In genomic region chr12:121145221-121145620, GRCh38 we compare ENCODE assay signal across 10 cellular contexts. TPM values are rescaled to one million over a fixed set of nuclear protein-coding genes. Genes with fewer than 3 reads are reported as not detected.
DNase-seq lines count a peak whose midpoint lies in the region; FAIRE-seq and TF ChIP-seq lines count a peak whose summit lies in the region.
"Had no signal": no experiment of that assay in that cellular context is flagged by ENCODE, and none has a peak within 500 bp of the region (broad histone marks: within the 10 kb centered on the region; RNA-seq: fewer than 3 reads in every experiment).

No MANE protein-coding gene starts in this region.

- no peak overlapping the region for H3K4me3 ChIP-seq in fibroblast of pulmonary artery (replicated peaks; ENCODE audit: low read depth, low read length)
- no peak overlapping the region for H3K4me3 ChIP-seq in smooth muscle cell
- H3K4me3 ChIP-seq in hepatocyte, result no peak overlapping the region
- no peak overlapping the region for H3K4me3 ChIP-seq in SJCRH30

- peak; percentile 82 for FAIRE-seq in HTR-8/SVneo (lab: Jason Lieb, UNC)
- FAIRE-seq: endometrium had no signal

- peaks cover 45% of the 10 kb centered on the region for H3K4me1 Mint-ChIP-seq in activated CD4-positive, alpha-beta memory T cell treated with anti-CD3 and anti-CD28 coated beads, Interleukin-2, amount 10 ng/mL, durations not matched to agents 7 days and 5 days

- peaks cover 67% of the 10 kb centered on the region for H3K36me3 Mint-ChIP-seq in activated CD4-positive, alpha-beta memory T cell treated with anti-CD3 and anti-CD28 coated beads, Interleukin-2, amount 10 ng/mL, durations not matched to agents 7 days and 5 days (ENCODE audit: low read depth)

- WGBS in smooth muscle cell (ENCODE audit: low lambda C conversion rate), result 70% methylated on average over 7 of the region's 8 CpGs
- 85% methylated on average over 8 of the region's 8 CpGs for WGBS in hepatocyte (ENCODE audit: low lambda C conversion rate, missing lambda C conversion rate)

- H3K79me2 ChIP-seq in smooth muscle cell (ENCODE audit: low read depth) (no peaks in the 10 kb centered on the region), hepatocyte (no peaks in the 10 kb centered on the region)

- H3K36me3 ChIP-seq in smooth muscle cell (ENCODE audit: low read depth) (no peaks in the 10 kb centered on the region), hepatocyte (replicated peaks; ENCODE audit: insufficient read depth, low read depth) (no peaks in the 10 kb centered on the region), SJCRH30 (no peaks in the 10 kb centered on the region)

- no peak for TF ChIP-seq CTCF in fibroblast of pulmonary artery (IDR thresholded peaks at IDR 0.05; ENCODE audit: low read length, missing control alignments)
- no peak for TF ChIP-seq CTCF in smooth muscle cell (IDR thresholded peaks at IDR 0.05; ENCODE audit: borderline replicate concordance, insufficient read depth, poor library complexity, severe bottlenecking)
- no peak for TF ChIP-seq CTCF in hepatocyte (IDR thresholded peaks at IDR 0.05; ENCODE audit: poor library complexity)

- H2AFZ ChIP-seq in smooth muscle cell (ENCODE audit: low read depth) (no peak overlapping the region), hepatocyte (no peak overlapping the region)

- H3K9me2 ChIP-seq in hepatocyte (replicated peaks; ENCODE audit: insufficient read depth), result no peaks in the 10 kb centered on the region

- no peaks in the 10 kb centered on the region for H3K9me3 Mint-ChIP-seq in activated CD4-positive, alpha-beta memory T cell treated with anti-CD3 and anti-CD28 coated beads, Interleukin-2, amount 10 ng/mL, durations not matched to agents 7 days and 5 days

- no peaks in the 10 kb centered on the region for H3K4me1 ChIP-seq in smooth muscle cell (ENCODE audit: low read depth)
- H3K4me1 ChIP-seq in hepatocyte (ENCODE audit: insufficient read depth), result no peaks in the 10 kb centered on the region
- H3K4me1 ChIP-seq in SJCRH30, result no peaks in the 10 kb centered on the region

- no peaks in the 10 kb centered on the region for H3F3A ChIP-seq in smooth muscle cell (ENCODE audit: low read depth)

- H3K27me3 Mint-ChIP-seq in activated CD4-positive, alpha-beta memory T cell treated with anti-CD3 and anti-CD28 coated beads, Interleukin-2, amount 10 ng/mL, durations not matched to agents 7 days and 5 days, result no peaks in the 10 kb centered on the region

- no peak overlapping the region for H3K9ac ChIP-seq in smooth muscle cell (ENCODE audit: low read depth)

- peak overlapping the region; percentile 82 for H3K27ac Mint-ChIP-seq in activated CD4-positive, alpha-beta memory T cell treated with anti-CD3 and anti-CD28 coated beads, Interleukin-2, amount 10 ng/mL, durations not matched to agents 7 days and 5 days

- CTCF ChIA-PET in activated CD4-positive, alpha-beta memory T cell treated with anti-CD3 and anti-CD28 coated beads, Interleukin-2, amount 10 ng/mL, durations not matched to agents 7 days and 5 days (lab: Charles Lee), result no interaction called here

- POLR2A ChIA-PET in activated CD4-positive, alpha-beta memory T cell treated with anti-CD3 and anti-CD28 coated beads, Interleukin-2, amount 10 ng/mL, durations not matched to agents 7 days and 5 days (lab: Charles Lee), result interaction anchor here (1.0 to 1.8 kb wide), 6 partner anchors 9 to 80 kb away, joined by 3 to 6 read pairs (median 4); partner anchors contain the start of gene P2RX7

- peak; percentile 85 for DNase-seq in CD1c-positive myeloid dendritic cell (ENCODE audit: extremely low spot score)
- no peak for DNase-seq in HTR-8/SVneo (ENCODE audit: insufficient read length, low spot score)
- peak; percentile 44 for DNase-seq in activated CD4-positive, alpha-beta memory T cell treated with anti-CD3 and anti-CD28 coated beads, Interleukin-2, amount 10 ng/mL, durations not matched to agents 7 days and 5 days
- DNase-seq in fibroblast of pulmonary artery (ENCODE audit: low read depth), result peak; percentile 21
- DNase-seq in smooth muscle cell (lab: John Stamatoyannopoulos, UW; ENCODE audit: unreplicated experiment), result no peak
- no peak for DNase-seq in hepatocyte (ENCODE audit: low spot score)
- DNase-seq in SJCRH30, result no peak
- DNase-seq in NK-92 treated with Interleukin-12 subunit alpha and Interleukin-12 subunit beta, amount 100 ng/mL, for 24 hours (lab: John Stamatoyannopoulos, UW), result no peak
- DNase-seq: activated CD8-positive, alpha-beta memory T cell treated with anti-CD3 and anti-CD28 coated beads, Interleukin-2, amount 50 U/mL, for 4 hours had no signal

- H3K27me3 ChIP-seq in smooth muscle cell (ENCODE audit: low read depth) (no peaks in the 10 kb centered on the region), hepatocyte (no peaks in the 10 kb centered on the region), SJCRH30 (no peaks in the 10 kb centered on the region)

- H3K27ac ChIP-seq in smooth muscle cell (ENCODE audit: low read depth), result no peak overlapping the region
- no peak overlapping the region for H3K27ac ChIP-seq in hepatocyte
- no peak overlapping the region for H3K27ac ChIP-seq in SJCRH30

- H3K9me3 ChIP-seq in smooth muscle cell (replicated peaks; ENCODE audit: low read depth) (no peaks in the 10 kb centered on the region), hepatocyte (ENCODE audit: low read depth) (no peaks in the 10 kb centered on the region), SJCRH30 (replicated peaks) (0 out of 2 replicates have a peak, but pooled peaks cover 3% of the 10 kb centered on the region)

- H3K4me2 ChIP-seq in smooth muscle cell, result no peak overlapping the region
- no peak overlapping the region for H3K4me2 ChIP-seq in hepatocyte

- H4K20me1 ChIP-seq in smooth muscle cell (ENCODE audit: low read depth) (no peaks in the 10 kb centered on the region), hepatocyte (ENCODE audit: insufficient read depth, poor library complexity, severe bottlenecking) (no peaks in the 10 kb centered on the region)

- no peak overlapping the region for H3K4me3 Mint-ChIP-seq in activated CD4-positive, alpha-beta memory T cell treated with anti-CD3 and anti-CD28 coated beads, Interleukin-2, amount 10 ng/mL, durations not matched to agents 7 days and 5 days

RNA-seq across cellular contexts. Expression of gene P2RX7, which starts 12.5 kb away (rescaled TPM):
- 10 to 100 TPM; 47.0 to 49.1 TPM for total RNA-seq in activated CD4-positive, alpha-beta memory T cell treated with anti-CD3 and anti-CD28 coated beads, Interleukin-2, amount 10 ng/mL, durations not matched to agents 7 days and 5 days
- 0.72 and 1.1 TPM in 2 replicates for total RNA-seq in smooth muscle cell
- polyA plus RNA-seq in smooth muscle cell, result 0.64 and 1.6 TPM in 2 replicates
- 0.80 and 0.90 TPM in 2 replicates for total RNA-seq in hepatocyte
- polyA plus RNA-seq in hepatocyte, result 1.1 and 1.7 TPM in 2 replicates
- total RNA-seq in SJCRH30 (2014; rRNA removed; shearing (Covaris generic)), result 1.3 and 2.5 TPM in 2 replicates

Comparison
In these comparisons a context has a peak if more than half of its experiments do, and no peak if none do; other contexts are left out.
1. DNase-seq: peak in CD1c-positive myeloid dendritic cell (single experiment), activated CD4-positive, alpha-beta memory T cell treated with anti-CD3 and anti-CD28 coated beads, Interleukin-2, amount 10 ng/mL, durations not matched to agents 7 days and 5 days (single experiment) and fibroblast of pulmonary artery (single experiment); none in HTR-8/SVneo (single experiment), smooth muscle cell (single experiment), hepatocyte (single experiment), SJCRH30 (0 of 2) and NK-92 treated with Interleukin-12 subunit alpha and Interleukin-12 subunit beta, amount 100 ng/mL, for 24 hours (single experiment).
2. RNA of gene P2RX7, which starts 12.5 kb away (total RNA-seq): 47.0 to 49.1 TPM in activated CD4-positive, alpha-beta memory T cell treated with anti-CD3 and anti-CD28 coated beads, Interleukin-2, amount 10 ng/mL, durations not matched to agents 7 days and 5 days; 1.3 to 2.5 TPM in SJCRH30, 0.72 to 1.1 TPM in smooth muscle cell and 0.80 to 0.90 TPM in hepatocyte; every median in the first group is over 10 times any median in the second.